ENCODE assay signal across 8 cellular contexts in the genomic region with DNA sequence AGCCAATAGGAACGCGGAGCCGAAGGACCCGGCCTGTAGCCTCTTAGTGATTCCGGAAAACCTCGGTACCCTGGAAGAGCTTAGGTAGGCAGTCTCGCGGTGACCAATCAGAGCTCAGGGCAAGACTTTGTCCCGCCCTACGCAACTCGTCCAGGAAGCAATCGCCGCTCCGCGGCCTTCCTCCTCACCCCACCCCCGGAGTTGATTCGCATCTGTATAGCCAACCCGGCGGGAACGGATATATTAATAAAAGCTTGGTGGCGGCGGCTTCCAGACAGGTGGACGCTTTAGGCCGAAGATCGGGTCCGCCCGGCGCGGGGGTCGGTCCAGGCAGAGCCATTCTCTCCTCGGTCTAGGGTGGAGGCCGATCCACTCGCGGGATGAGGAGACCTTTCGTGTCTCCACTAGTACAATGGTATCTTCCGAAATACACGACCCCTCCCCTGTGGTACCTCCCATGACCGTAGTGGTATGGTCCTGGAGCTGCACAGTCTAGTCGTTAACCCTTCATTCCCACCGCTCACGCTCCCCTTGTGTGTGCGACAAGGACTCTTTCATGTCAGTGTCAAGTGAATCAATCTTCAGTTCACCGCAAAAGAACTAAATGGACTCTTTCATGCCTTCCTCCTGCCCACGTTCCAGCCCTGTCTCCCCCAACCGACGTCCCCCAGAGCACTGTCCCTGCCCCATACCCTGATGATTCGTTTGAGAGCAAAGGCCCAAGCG. TPM values are rescaled to one million over a fixed set of nuclear protein-coding genes. Genes with fewer than 3 reads are reported as not detected.
DNase-seq lines count a peak whose midpoint lies in the region; ATAC-seq and TF ChIP-seq lines count a peak whose summit lies in the region.

No MANE protein-coding gene starts in this region.

- peak; percentile 98 for ATAC-seq in HG02642 (IDR thresholded peaks at IDR 0.05; ENCODE audit: poor library complexity, unreplicated experiment)
- peak; percentile 98 for ATAC-seq in activated naive CD8-positive, alpha-beta T cell treated with anti-CD3 and anti-CD28 coated beads, Interleukin-2, amount 50 U/mL, for 24 hours
- peak; percentile 100 for ATAC-seq in Right ventricle myocardium superior (ENCODE audit: poor library complexity)

- H2AFZ ChIP-seq in SU-DHL-6 (ENCODE audit: low read depth, low read length, severe bottlenecking), result peak overlapping the region; percentile 83

- WGBS in ovary, 3 donors, result 34 to 41% (median 34%) methylated on average over 45 to 48 of the region's 48 CpGs
- WGBS in thyroid gland, 2 donors, result 0 to 1% methylated on average over 21 to 24 of the region's 48 CpGs

- peak overlapping the region; percentile 98 for H3K27ac Mint-ChIP-seq in activated naive CD8-positive, alpha-beta T cell treated with anti-CD3 and anti-CD28 coated beads, Interleukin-2, amount 50 U/mL, for 24 hours

- H3K27me3 Mint-ChIP-seq in activated naive CD8-positive, alpha-beta T cell treated with anti-CD3 and anti-CD28 coated beads, Interleukin-2, amount 50 U/mL, for 24 hours, result no peaks in the 10 kb centered on the region

- peak overlapping the region; percentile 99 for H3K4me3 Mint-ChIP-seq in activated naive CD8-positive, alpha-beta T cell treated with anti-CD3 and anti-CD28 coated beads, Interleukin-2, amount 50 U/mL, for 24 hours

- H3K4me2 ChIP-seq in SU-DHL-6 (ENCODE audit: low read depth, low read length, poor library complexity, severe bottlenecking), result peak overlapping the region; percentile 92

- DNase-seq in NCI-H128 (lab: John Stamatoyannopoulos, UW; ENCODE audit: unreplicated experiment) (peak; percentile 90), Right ventricle myocardium superior (peak; percentile 93), ovary (peak; percentile 87 to 92 (median 89)), thyroid gland (peak; percentile 89 to 91)
- peak; percentile 77 for DNase-seq in activated naive CD8-positive, alpha-beta T cell treated with anti-CD3 and anti-CD28 coated beads, Interleukin-2, amount 50 U/mL, for 24 hours

- H3K27me3 ChIP-seq in SU-DHL-6 (ENCODE audit: low read length) (no peaks in the 10 kb centered on the region), ovary (no peaks in the 10 kb centered on the region), thyroid gland (no peaks in the 10 kb centered on the region)

- H3K9me3 Mint-ChIP-seq in activated naive CD8-positive, alpha-beta T cell treated with anti-CD3 and anti-CD28 coated beads, Interleukin-2, amount 50 U/mL, for 24 hours, result no peaks in the 10 kb centered on the region

- H3K27ac ChIP-seq in SU-DHL-6 (ENCODE audit: low read depth, low read length) (peak overlapping the region; percentile 86), ovary (peak overlapping the region; percentile 88), thyroid gland (peak overlapping the region; percentile 54 to 77 (median 76))

- H3K9me3 ChIP-seq in SU-DHL-6 (ENCODE audit: insufficient read depth, low read length), result no peaks in the 10 kb centered on the region
- no peaks in the 10 kb centered on the region for H3K9me3 ChIP-seq in ovary
- H3K9me3 ChIP-seq in thyroid gland, result no peaks in the 10 kb centered on the region

- H3K79me2 ChIP-seq in SU-DHL-6 (ENCODE audit: insufficient read depth, low read length), result no peaks in the 10 kb centered on the region

- no peaks in the 10 kb centered on the region for H3K4me1 ChIP-seq in ovary (ENCODE audit: insufficient read depth)
- peaks cover 4% of the 10 kb centered on the region in 2 donors for H3K4me1 ChIP-seq in thyroid gland

- H4K20me1 ChIP-seq in SU-DHL-6 (ENCODE audit: low read depth, low read length), result no peaks in the 10 kb centered on the region

- TF ChIP-seq CTCF in SU-DHL-6 (IDR thresholded peaks at IDR 0.05; ENCODE audit: insufficient read depth, low read length, poor library complexity, severe bottlenecking), result no peak
- TF ChIP-seq CTCF in ovary (IDR thresholded peaks at IDR 0.05), result no peak
- TF ChIP-seq CTCF in thyroid gland (IDR thresholded peaks at IDR 0.05), result no peak

- no peaks in the 10 kb centered on the region for H3K36me3 ChIP-seq in SU-DHL-6 (ENCODE audit: low read length)
- H3K36me3 ChIP-seq in ovary, result no peaks in the 10 kb centered on the region
- no peaks in the 10 kb centered on the region for H3K36me3 ChIP-seq in thyroid gland

- intact Hi-C loops in Right ventricle myocardium superior (cut with DNase I) (no loop called here), ovary (cut with DNase I) (no loop called here), thyroid gland (cut with DNase I) (no loop called here)

- peak; percentile 27 for TF ChIP-seq POLR2A in GM10847 (IDR thresholded peaks at IDR 0.05; ENCODE audit: extremely low read depth, insufficient read length)
- TF ChIP-seq POLR2A in ovary (IDR thresholded peaks at IDR 0.05), result peak; percentile 53
- TF ChIP-seq POLR2A in thyroid gland (IDR thresholded peaks at IDR 0.05), result peak in 1 of 2 donors; percentile 63

- peak overlapping the region; percentile 65 for H3K9ac ChIP-seq in SU-DHL-6 (ENCODE audit: low read length)

- no peak for TF ChIP-seq EP300 in ovary (IDR thresholded peaks at IDR 0.05)

- peaks cover 20% of the 10 kb centered on the region for H3K4me1 Mint-ChIP-seq in activated naive CD8-positive, alpha-beta T cell treated with anti-CD3 and anti-CD28 coated beads, Interleukin-2, amount 50 U/mL, for 24 hours

- H3F3A ChIP-seq in SU-DHL-6 (ENCODE audit: insufficient read depth), result no peaks in the 10 kb centered on the region

- no peaks in the 10 kb centered on the region for H3K9me2 ChIP-seq in SU-DHL-6 (replicated peaks; ENCODE audit: insufficient read depth, low read length)

- H3K36me3 Mint-ChIP-seq in activated naive CD8-positive, alpha-beta T cell treated with anti-CD3 and anti-CD28 coated beads, Interleukin-2, amount 50 U/mL, for 24 hours (ENCODE audit: low read depth), result no peaks in the 10 kb centered on the region

- peak overlapping the region; percentile 66 for H3K4me3 ChIP-seq in SU-DHL-6 (ENCODE audit: insufficient read depth, low read length, poor library complexity, severe bottlenecking)
- peak overlapping the region; percentile 46 for H3K4me3 ChIP-seq in ovary
- H3K4me3 ChIP-seq in thyroid gland (replicated peaks in 1 of 3), result peak overlapping the region in 2 of 3 donors; percentile 34 to 42

RNA-seq across cellular contexts. Expression of a gene that starts 24.2 kb away (rescaled TPM):
- not detected for total RNA-seq in Right ventricle myocardium superior
- total RNA-seq in ovary, result not detected
- not detected for polyA plus RNA-seq in ovary
- 1 to 10 TPM in 2 of 4 donors, not detected in 2; 1.2 to 3.3 TPM for total RNA-seq in thyroid gland

RNA-seq across cellular contexts. Expression of a gene that starts 40.8 kb away (rescaled TPM):
- total RNA-seq in Right ventricle myocardium superior (2.3 TPM), ovary (1 to 10 TPM; 3.2 to 7.7 (median 5.2) TPM), thyroid gland (1 to 10 TPM; 2.7 to 8.6 (median 7.1) TPM)
- polyA plus RNA-seq in ovary, result 1 to 10 TPM; 3.5 to 5.6 TPM

RNA-seq across cellular contexts. Expression of a gene that starts 49.0 kb away (rescaled TPM):
- 0.13 TPM for total RNA-seq in Right ventricle myocardium superior
- total RNA-seq in ovary, result under 1 TPM in 1 of 7 donors, not detected in 6; 0.46 TPM
- polyA plus RNA-seq in ovary, result under 1 TPM in 1 of 2 donors, not detected in 1; 0.08 TPM
- total RNA-seq in thyroid gland, result not detected

RNA-seq across cellular contexts. Expression of a gene that starts 53.8 kb away (rescaled TPM):
- 4.0 TPM for total RNA-seq in Right ventricle myocardium superior
- 1 to 10 TPM in 6 of 7 donors, under 1 TPM in 1; 0.95 to 7.7 (median 3.1) TPM for total RNA-seq in ovary
- polyA plus RNA-seq in ovary, result 1 to 10 TPM; 1.3 to 3.2 TPM
- total RNA-seq in thyroid gland, result 1 to 10 TPM; 1.4 to 4.8 (median 3.3) TPM

Comparison
In these comparisons a context has a peak if more than half of its experiments do, and no peak if none do; other contexts are left out.
1. Peak in every context shown above with its lines: DNase-seq, ATAC-seq, H3K4me3 ChIP-seq and H3K27ac ChIP-seq.